Comparison of ENCODE assay signal across 17 cellular contexts in the genomic region with DNA sequence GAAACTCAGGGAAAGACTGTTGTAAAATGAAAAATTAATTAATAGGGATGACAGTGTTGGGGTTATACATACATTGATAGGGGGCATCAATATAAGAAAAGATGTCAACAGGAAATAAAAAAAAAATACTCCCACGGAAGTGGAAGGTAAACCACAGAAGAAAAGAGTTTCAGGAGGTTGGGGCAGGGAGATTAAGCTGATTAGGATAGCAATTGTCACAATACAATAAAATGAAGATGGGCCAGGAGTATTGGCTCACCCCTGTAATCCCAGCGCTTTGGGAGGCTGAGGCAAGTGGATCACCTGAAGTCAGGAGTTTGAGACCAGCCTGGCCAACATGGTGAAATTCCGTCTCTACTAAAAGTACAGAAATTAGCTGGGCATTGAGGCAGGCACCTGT.
A peak's percentile ranks its signal among the peaks of the same experiment; 100 is the strongest.
DNase-seq lines count a peak whose midpoint lies in the region; ATAC-seq and TF ChIP-seq lines count a peak whose summit lies in the region.
"Had no signal": no experiment of that assay in that cellular context is flagged by ENCODE, and none has a peak within 500 bp of the region (broad histone marks: within the 10 kb centered on the region; RNA-seq: fewer than 3 reads in every experiment).

No MANE protein-coding gene starts in this region.

- peaks cover 10% of the 10 kb centered on the region for H3K9me3 Mint-ChIP-seq in activated CD4-positive, alpha-beta T cell treated with anti-CD3 and anti-CD28 coated beads, Interleukin-2, amount 10 ng/mL, durations not matched to agents 24 days and 14 days
- H3K9me3 Mint-ChIP-seq in CD4-positive, alpha-beta T cell: peaks cover 3% of the 10 kb centered on the region
- H3K9me3 Mint-ChIP-seq in T-helper 2 cell treated with Interferon-gamma antibody and Interleukin-4, amounts not matched to agents 5 μg/mL and 100 μg/mL, for 36 hours: peaks cover 13% of the 10 kb centered on the region

- no peaks in the 10 kb centered on the region for H3K27me3 ChIP-seq in CD4-positive, alpha-beta T cell (ENCODE audit: control insufficient read depth, insufficient read depth, low read length)

- peaks cover 9% of the 10 kb centered on the region for H3K36me3 Mint-ChIP-seq in activated CD4-positive, alpha-beta T cell treated with anti-CD3 and anti-CD28 coated beads, Interleukin-2, amount 10 ng/mL, durations not matched to agents 24 days and 14 days (ENCODE audit: low read depth)
- no peaks in the 10 kb centered on the region for H3K36me3 Mint-ChIP-seq in CD4-positive, alpha-beta T cell (ENCODE audit: low read depth)
- peaks cover 11% of the 10 kb centered on the region for H3K36me3 Mint-ChIP-seq in T-helper 2 cell treated with Interferon-gamma antibody and Interleukin-4, amounts not matched to agents 5 μg/mL and 100 μg/mL, for 36 hours (ENCODE audit: low read depth)

- peak overlapping the region; percentile 39 for H3K27ac Mint-ChIP-seq in activated CD4-positive, alpha-beta T cell treated with anti-CD3 and anti-CD28 coated beads, Interleukin-2, amount 10 ng/mL, durations not matched to agents 24 days and 14 days
- H3K27ac Mint-ChIP-seq in CD4-positive, alpha-beta T cell: peak overlapping the region; percentile 70
- peak overlapping the region; percentile 81 for H3K27ac Mint-ChIP-seq in T-helper 2 cell treated with Interferon-gamma antibody and Interleukin-4, amounts not matched to agents 5 μg/mL and 100 μg/mL, for 36 hours

- intact Hi-C loops in activated CD4-positive, alpha-beta T cell treated with anti-CD3 and anti-CD28 coated beads, Interleukin-2, amount 10 ng/mL, durations not matched to agents 24 days and 14 days (cut with micrococcal nuclease): no loop called here
- intact Hi-C loops in CD4-positive, alpha-beta T cell (cut with DNase I, micrococcal nuclease): no loop called here

- peaks cover 46% of the 10 kb centered on the region for H3K4me1 Mint-ChIP-seq in activated CD4-positive, alpha-beta T cell treated with anti-CD3 and anti-CD28 coated beads, Interleukin-2, amount 10 ng/mL, durations not matched to agents 24 days and 14 days
- H3K4me1 Mint-ChIP-seq in CD4-positive, alpha-beta T cell (ENCODE audit: low read depth): peaks cover 88% of the 10 kb centered on the region
- peaks cover 77% of the 10 kb centered on the region for H3K4me1 Mint-ChIP-seq in T-helper 2 cell treated with Interferon-gamma antibody and Interleukin-4, amounts not matched to agents 5 μg/mL and 100 μg/mL, for 36 hours (ENCODE audit: low read depth)

- CTCF ChIA-PET in CD4-positive, alpha-beta T cell (lab: Charles Lee): no interaction called here

- DNase-seq in activated CD4-positive, alpha-beta T cell treated with anti-CD3 and anti-CD28 coated beads, Interleukin-2, amount 10 ng/mL, durations not matched to agents 24 days and 14 days: peak; percentile 60
- DNase-seq in activated CD4-positive, alpha-beta T cell treated with anti-CD3 and anti-CD28 coated beads, Interleukin-2, amount 50 U/mL, for 48 hours: no peak
- DNase-seq in CD4-positive, alpha-beta T cell: no peak
- no peak for DNase-seq in T-helper 2 cell treated with Interferon-gamma antibody and Interleukin-4, amounts not matched to agents 5 μg/mL and 100 μg/mL, for 36 hours (ENCODE audit: low spot score)
- DNase-seq in central memory CD4-positive, alpha-beta T cell: peak; percentile 29
- DNase-seq in DMS 273 (lab: John Stamatoyannopoulos, UW; ENCODE audit: unreplicated experiment) (no peak), COR-L47 (lab: John Stamatoyannopoulos, UW) (no peak)
- DNase-seq in activated CD4-positive, CD25-positive, alpha-beta regulatory T cell treated with anti-CD3 and anti-CD28 coated beads, Interleukin-2, amount 50 U/mL, for 72 hours: no peak
- DNase-seq: 8988T, GM23248, IMR-90, NCI-H1930, NCI-H226 had no signal

- no peak for TF ChIP-seq CTCF in CD4-positive, alpha-beta T cell (IDR thresholded peaks at IDR 0.05)

- ATAC-seq in CD4-positive, alpha-beta T cell (ENCODE audit: poor library complexity): no peak
- ATAC-seq: HCT116, Panc1, Right ventricle myocardium inferior had no signal

- no peaks in the 10 kb centered on the region for H3K27me3 Mint-ChIP-seq in activated CD4-positive, alpha-beta T cell treated with anti-CD3 and anti-CD28 coated beads, Interleukin-2, amount 10 ng/mL, durations not matched to agents 24 days and 14 days
- no peaks in the 10 kb centered on the region for H3K27me3 Mint-ChIP-seq in CD4-positive, alpha-beta T cell
- no peaks in the 10 kb centered on the region for H3K27me3 Mint-ChIP-seq in T-helper 2 cell treated with Interferon-gamma antibody and Interleukin-4, amounts not matched to agents 5 μg/mL and 100 μg/mL, for 36 hours (ENCODE audit: low read depth)

- no peaks in the 10 kb centered on the region for H3K9me3 ChIP-seq in CD4-positive, alpha-beta T cell (ENCODE audit: control insufficient read depth, low read length)

- POLR2A ChIA-PET in CD4-positive, alpha-beta T cell (lab: Charles Lee): interaction anchor here (1.8 kb wide), 1 partner anchor 38 kb away, joined by 11 read pairs; no protein-coding TSS in a partner anchor

- H3K4me3 Mint-ChIP-seq in activated CD4-positive, alpha-beta T cell treated with anti-CD3 and anti-CD28 coated beads, Interleukin-2, amount 10 ng/mL, durations not matched to agents 24 days and 14 days: peak overlapping the region; percentile 4
- H3K4me3 Mint-ChIP-seq in CD4-positive, alpha-beta T cell: peak overlapping the region; percentile 49
- peak overlapping the region; percentile 60 for H3K4me3 Mint-ChIP-seq in T-helper 2 cell treated with Interferon-gamma antibody and Interleukin-4, amounts not matched to agents 5 μg/mL and 100 μg/mL, for 36 hours

- H3K27ac ChIP-seq in CD4-positive, alpha-beta T cell (ENCODE audit: low read depth, low read length): no peak overlapping the region
- H3K27ac ChIP-seq: C4-2B, GM23248 had no signal

Comparison
In these comparisons a context has a peak if more than half of its experiments do, and no peak if none do; other contexts are left out.
1. DNase-seq: peak in activated CD4-positive, alpha-beta T cell treated with anti-CD3 and anti-CD28 coated beads, Interleukin-2, amount 10 ng/mL, durations not matched to agents 24 days and 14 days (single experiment) and central memory CD4-positive, alpha-beta T cell (single experiment); none in activated CD4-positive, alpha-beta T cell treated with anti-CD3 and anti-CD28 coated beads, Interleukin-2, amount 50 U/mL, for 48 hours (0 of 2), CD4-positive, alpha-beta T cell (0 of 10), T-helper 2 cell treated with Interferon-gamma antibody and Interleukin-4, amounts not matched to agents 5 μg/mL and 100 μg/mL, for 36 hours (single experiment), DMS 273 (single experiment), activated CD4-positive, CD25-positive, alpha-beta regulatory T cell treated with anti-CD3 and anti-CD28 coated beads, Interleukin-2, amount 50 U/mL, for 72 hours (single experiment) and COR-L47 (single experiment).
2. H3K4me3 Mint-ChIP-seq: peak in every context shown above with its lines; median percentile 60 in T-helper 2 cell treated with Interferon-gamma antibody and Interleukin-4, amounts not matched to agents 5 μg/mL and 100 μg/mL, for 36 hours; 49 in CD4-positive, alpha-beta T cell; 4 in activated CD4-positive, alpha-beta T cell treated with anti-CD3 and anti-CD28 coated beads, Interleukin-2, amount 10 ng/mL, durations not matched to agents 24 days and 14 days.
3. Peak in every context shown above with its lines, with median percentiles within 50 percentile points of each other: H3K27ac Mint-ChIP-seq.